Comparison of ENCODE assay signal across 18 cellular contexts in genomic region chr1:83845437-83846071, GRCh38.
DNase-seq lines count a peak whose midpoint lies in the region; TF ChIP-seq lines count a peak whose summit lies in the region.
"Had no signal": no experiment of that assay in that cellular context is flagged by ENCODE, and none has a peak within 500 bp of the region (broad histone marks: within the 10 kb centered on the region; RNA-seq: fewer than 3 reads in every experiment).

No MANE protein-coding gene starts in this region.

- CTCF ChIA-PET in activated CD4-positive, alpha-beta memory T cell treated with anti-CD3 and anti-CD28 coated beads for 36 hours (lab: Charles Lee): no interaction called here

- intact Hi-C loops in activated CD4-positive, alpha-beta memory T cell treated with anti-CD3 and anti-CD28 coated beads for 36 hours (cut with micrococcal nuclease): no loop called here

- H3K36me3 ChIP-seq in SJCRH30: no peaks in the 10 kb centered on the region
- H3K36me3 ChIP-seq: heart right ventricle, right atrium auricular region had no signal

- H3K4me1 ChIP-seq in SJCRH30: no peaks in the 10 kb centered on the region
- H3K4me1 ChIP-seq: right atrium auricular region, testis had no signal

- H3K27me3 ChIP-seq in SJCRH30: no peaks in the 10 kb centered on the region
- H3K27me3 ChIP-seq: heart right ventricle, right atrium auricular region, testis had no signal

- peaks cover 4% of the 10 kb centered on the region for H3K4me1 Mint-ChIP-seq in activated CD4-positive, alpha-beta memory T cell treated with anti-CD3 and anti-CD28 coated beads for 36 hours (ENCODE audit: low read depth)
- H3K4me1 Mint-ChIP-seq: T-helper 17 cell had no signal

- no peaks in the 10 kb centered on the region for H3K27me3 Mint-ChIP-seq in activated CD4-positive, alpha-beta memory T cell treated with anti-CD3 and anti-CD28 coated beads for 36 hours

- no peaks in the 10 kb centered on the region for H3K9me3 ChIP-seq in SJCRH30 (replicated peaks)
- H3K9me3 ChIP-seq: heart right ventricle, right atrium auricular region, testis had no signal

- H3K36me3 Mint-ChIP-seq in activated CD4-positive, alpha-beta memory T cell treated with anti-CD3 and anti-CD28 coated beads for 36 hours: peaks cover 4% of the 10 kb centered on the region

- no peak overlapping the region for H3K27ac Mint-ChIP-seq in activated CD4-positive, alpha-beta memory T cell treated with anti-CD3 and anti-CD28 coated beads for 36 hours
- H3K27ac Mint-ChIP-seq: T-helper 17 cell had no signal

- H3K9me3 Mint-ChIP-seq in activated CD4-positive, alpha-beta memory T cell treated with anti-CD3 and anti-CD28 coated beads for 36 hours: no peaks in the 10 kb centered on the region

- H3K4me3 ChIP-seq in epithelial cell of esophagus (ENCODE audit: low read length): no peak overlapping the region
- no peak overlapping the region for H3K4me3 ChIP-seq in SJCRH30
- H3K4me3 ChIP-seq: heart right ventricle, right atrium auricular region, testis had no signal

- TF ChIP-seq CTCF in epithelial cell of esophagus (IDR thresholded peaks at IDR 0.05; ENCODE audit: insufficient read depth, low read depth, low read length, missing control alignments): no peak

- H3K27ac ChIP-seq in SJCRH30: no peak overlapping the region
- H3K27ac ChIP-seq: C4-2B, heart right ventricle, right atrium auricular region, testis had no signal

- no peak overlapping the region for H3K4me3 Mint-ChIP-seq in activated CD4-positive, alpha-beta memory T cell treated with anti-CD3 and anti-CD28 coated beads for 36 hours
- H3K4me3 Mint-ChIP-seq: T-helper 17 cell had no signal

- DNase-seq in EH (ENCODE audit: low read depth) (peak; percentile 6), M059J (ENCODE audit: low read depth) (peak; percentile 50), epithelial cell of esophagus (ENCODE audit: low read depth) (peak; percentile 32), retina (peak; percentile 45), SJCRH30 (no peak), cerebellar cortex (ENCODE audit: low spot score) (no peak)
- DNase-seq in activated CD4-positive, alpha-beta memory T cell treated with anti-CD3 and anti-CD28 coated beads for 36 hours: no peak
- DNase-seq: anterior cingulate cortex; DMS79; heart right ventricle; kidney; NCI-H1048; SIG-M5; stimulated activated CD4-positive, alpha-beta T cell treated with anti-CD3 and anti-CD28 coated beads, Interleukin-2, amount 100 ng/mL, for 48 hours; T-helper 17 cell; testis had no signal

- POLR2A ChIA-PET in activated CD4-positive, alpha-beta memory T cell treated with anti-CD3 and anti-CD28 coated beads for 36 hours (lab: Charles Lee): no interaction called here

Comparison
In these comparisons a context has a peak if more than half of its experiments do, and no peak if none do; other contexts are left out.
1. DNase-seq: peak in EH (single experiment), M059J (single experiment), epithelial cell of esophagus (single experiment) and retina (single experiment); none in SJCRH30 (0 of 2), activated CD4-positive, alpha-beta memory T cell treated with anti-CD3 and anti-CD28 coated beads for 36 hours (single experiment) and cerebellar cortex (single experiment).